ENCODE assay signal across 18 cellular contexts in the genomic region with DNA sequence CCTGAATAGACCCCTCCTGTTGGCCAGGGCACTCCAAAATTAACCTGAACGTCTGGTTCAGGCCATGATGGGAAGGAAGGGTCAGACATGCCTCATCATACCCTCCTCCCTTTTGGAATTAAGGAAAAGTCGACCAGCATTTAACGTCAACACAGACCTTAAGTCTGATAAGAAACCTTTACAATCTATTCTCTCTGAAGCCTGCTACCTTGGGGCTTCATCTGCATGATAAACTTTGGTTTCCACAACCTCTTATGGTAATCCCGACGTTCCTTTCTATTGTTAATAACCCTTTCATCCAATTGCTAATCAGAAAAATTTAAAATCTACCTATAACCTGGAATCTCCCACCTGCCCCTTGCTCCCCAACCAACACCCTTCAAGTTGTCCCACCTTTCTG.
DNase-seq lines count a peak whose midpoint lies in the region; ATAC-seq and TF ChIP-seq lines count a peak whose summit lies in the region.
"Had no signal": no experiment of that assay in that cellular context is flagged by ENCODE, and none has a peak within 500 bp of the region (broad histone marks: within the 10 kb centered on the region; RNA-seq: fewer than 3 reads in every experiment).

No MANE protein-coding gene starts in this region.

- H3K56ac ChIP-seq in H9 (ENCODE audit: insufficient read length, low read depth, low read length), result no peak overlapping the region

- H3K4me1 ChIP-seq in BLaER1 (peaks cover 9% of the 10 kb centered on the region), H9 (ENCODE audit: insufficient read depth, low read length) (peaks cover 6% of the 10 kb centered on the region; the same call in 1 of the 2 replicates)
- H3K4me1 ChIP-seq: HAP-1 had no signal

- no peaks in the 10 kb centered on the region for H3K79me2 ChIP-seq in H9 (ENCODE audit: insufficient read depth, low read length)

- no peak overlapping the region for H3K4ac ChIP-seq in H9 (ENCODE audit: low read depth, low read length)

- H3K23me2 ChIP-seq in H9 (ENCODE audit: insufficient read length, low read depth, low read length, poor library complexity, severe bottlenecking), result no peaks in the 10 kb centered on the region

- H4K20me1 ChIP-seq in BLaER1 (no peaks in the 10 kb centered on the region), H9 (ENCODE audit: control insufficient read depth, insufficient read depth, insufficient read length) (no peaks in the 10 kb centered on the region)
- H4K20me1 ChIP-seq: BLaER1 treated with 17β-estradiol and CSF1 and Interleukin-3, amounts not matched to agents 10 nM and 100 nM had no signal

- peaks cover 20 to 24% of the 10 kb centered on the region in 2 experiments for H3K4me1 Mint-ChIP-seq in H9
- H3K4me1 Mint-ChIP-seq in WTC11, result peaks cover 24% of the 10 kb centered on the region
- H3K4me1 Mint-ChIP-seq: B cell; CD14-positive monocyte; CD8-positive, alpha-beta memory T cell had no signal

- H3K36me3 Mint-ChIP-seq in H9 (ENCODE audit: insufficient read depth in 1 of 3, low read depth in 3 of 3) (peaks cover 3 to 21% (median 6%) of the 10 kb centered on the region in 3 experiments; a peak in 5 of 7 replicates), WTC11 (peaks cover 9% of the 10 kb centered on the region)
- H3K36me3 Mint-ChIP-seq: CD14-positive monocyte had no signal

- H3K27me3 ChIP-seq in BLaER1, result no peaks in the 10 kb centered on the region
- no peaks in the 10 kb centered on the region for H3K27me3 ChIP-seq in H9 (ENCODE audit: insufficient read depth, low read length)
- H3K27me3 ChIP-seq: BLaER1 treated with 17β-estradiol and CSF1 and Interleukin-3, amounts not matched to agents 10 nM and 100 nM had no signal

- H3K9me3 ChIP-seq in BLaER1 (no peaks in the 10 kb centered on the region), H9 (ENCODE audit: control insufficient read depth, low read depth, low read length) (no peaks in the 10 kb centered on the region)
- H3K9me3 ChIP-seq: BLaER1 treated with 17β-estradiol and CSF1 and Interleukin-3, amounts not matched to agents 10 nM and 100 nM; HAP-1 had no signal

- H3K27me3 Mint-ChIP-seq in H9 (ENCODE audit: low read depth) (no peaks in the 10 kb centered on the region), WTC11 (ENCODE audit: low read depth) (no peaks in the 10 kb centered on the region; the same call in 1 of the 2 replicates)
- H3K27me3 Mint-ChIP-seq: B cell; CD4-positive, alpha-beta T cell; CD8-positive, alpha-beta memory T cell had no signal

- no peak overlapping the region for H4K91ac ChIP-seq in H9 (ENCODE audit: insufficient read length, low read depth, low read length)

- H3K4me2 ChIP-seq in BLaER1 (0 out of 2 replicates have a peak overlapping the region, but pooled peaks have one; percentile 19), H9 (ENCODE audit: insufficient read depth, insufficient read length, low read length) (no peak overlapping the region)

- H3T11ph ChIP-seq in H9 (ENCODE audit: low read length), result no peak overlapping the region

- H3K9ac ChIP-seq in BLaER1 (no peak overlapping the region), H9 (ENCODE audit: extremely low read depth, insufficient read length, low read length) (no peak overlapping the region)
- H3K9ac ChIP-seq: BLaER1 treated with 17β-estradiol and CSF1 and Interleukin-3, amounts not matched to agents 10 nM and 100 nM had no signal

- no peak overlapping the region for H2BK5ac ChIP-seq in H9 (ENCODE audit: insufficient read length, low read length)

- H3K23ac ChIP-seq in H9 (ENCODE audit: insufficient read length, low read depth, low read length), result no peak overlapping the region

- no peak overlapping the region for H2BK20ac ChIP-seq in H9 (ENCODE audit: low read depth, low read length, poor library complexity, severe bottlenecking)

- no peak for DNase-seq in H9
- DNase-seq in WTC11 (ENCODE audit: low spot score), result no peak
- DNase-seq in pons (ENCODE audit: low spot score), result no peak
- no peak for DNase-seq in cerebellar cortex (ENCODE audit: low spot score)
- no peak for DNase-seq in activated CD4-positive, alpha-beta T cell treated with anti-CD3 and anti-CD28 coated beads, Interleukin-2, amount 50 U/mL, for 1 hour
- DNase-seq: Calu3; CD4-positive, alpha-beta T cell; CD8-positive, alpha-beta memory T cell; DMS53; DMS79 treated with DMSO at 0.1 percent for 48 hours; GF-D8; HFFc6 had no signal

- H3K4me3 ChIP-seq in BLaER1, result no peak overlapping the region
- H3K4me3 ChIP-seq: BLaER1 treated with 17β-estradiol and CSF1 and Interleukin-3, amounts not matched to agents 10 nM and 100 nM; HAP-1 had no signal

- no peak overlapping the region for H2AFZ ChIP-seq in H9 (ENCODE audit: low read length)

- no peak overlapping the region for H3K18ac ChIP-seq in H9 (ENCODE audit: insufficient read length, low read depth, low read length)

- peak overlapping the region; percentile 46 to 85 (median 59); a peak in 4 of 7 replicates for H3K27ac Mint-ChIP-seq in H9
- peak overlapping the region; percentile 12; the same call in 1 of the 2 replicates for H3K27ac Mint-ChIP-seq in WTC11
- H3K27ac Mint-ChIP-seq: B cell; CD4-positive, alpha-beta T cell; CD8-positive, alpha-beta memory T cell; HFFc6 had no signal

- POLR2A ChIA-PET in WTC11 (lab: Charles Lee), result no interaction called here

- H2AK5ac ChIP-seq in H9 (ENCODE audit: insufficient read length, low read length), result no peak overlapping the region

- no peak overlapping the region for H3K14ac ChIP-seq in H9 (ENCODE audit: insufficient read depth, low read length)

- H3K9me3 Mint-ChIP-seq in H9, result peaks cover 8 to 11% of the 10 kb centered on the region in 2 experiments; a peak in 4 of 5 replicates
- H3K9me3 Mint-ChIP-seq in WTC11, result peaks cover 15% of the 10 kb centered on the region

- no peak for TF ChIP-seq CTCF in H9 (conservative IDR thresholded peaks at IDR 0.05)
- no peak for TF ChIP-seq CTCF in WTC11 (IDR thresholded peaks at IDR 0.05)

- H3K79me1 ChIP-seq in H9 (ENCODE audit: insufficient read depth, low read depth, low read length, poor library complexity, severe bottlenecking), result no peaks in the 10 kb centered on the region

- peak; percentile 63 for ATAC-seq in WTC11

- H4K8ac ChIP-seq in H9 (replicated peaks; ENCODE audit: insufficient read length, low read depth, low read length), result no peak overlapping the region

- no CpG with 5 or more reads among the region's 5 CpGs for WGBS in H9 (ENCODE audit: extremely low coverage, insufficient read length, low lambda C conversion rate)

- CTCF ChIA-PET in WTC11 (lab: Charles Lee), result no interaction called here

- no peaks in the 10 kb centered on the region for H3K36me3 ChIP-seq in BLaER1
- H3K36me3 ChIP-seq: BLaER1 treated with 17β-estradiol and CSF1 and Interleukin-3, amounts not matched to agents 10 nM and 100 nM; HAP-1 had no signal

- H3K27ac ChIP-seq in BLaER1, result no peak overlapping the region
- no peak overlapping the region for H3K27ac ChIP-seq in H9 (ENCODE audit: insufficient read length, low read depth, low read length)
- H3K27ac ChIP-seq: 22Rv1; BLaER1 treated with 17β-estradiol and CSF1 and Interleukin-3, amounts not matched to agents 10 nM and 100 nM had no signal

- no peak overlapping the region for H4K5ac ChIP-seq in H9 (ENCODE audit: insufficient read length, low read depth, low read length)

- no peak overlapping the region for H2BK120ac ChIP-seq in H9 (ENCODE audit: low read depth, low read length, poor library complexity, severe bottlenecking)

- H2BK15ac ChIP-seq in H9 (ENCODE audit: low read depth, low read length), result no peak overlapping the region

- no peak overlapping the region for H2BK12ac ChIP-seq in H9 (ENCODE audit: insufficient read length, low read depth, low read length)

- H3K4me3 Mint-ChIP-seq in H9, result no peak overlapping the region
- H3K4me3 Mint-ChIP-seq in WTC11, result peak overlapping the region; percentile 7; the same call in 1 of the 2 replicates
- H3K4me3 Mint-ChIP-seq: B cell; CD14-positive monocyte; CD4-positive, alpha-beta T cell; CD8-positive, alpha-beta memory T cell; HFFc6 had no signal

TF ChIP-seq in WTC11, 78 proteins besides CTCF, POLR2A, EP300 and RAD21 (continues in another document):
- TF ChIP-seq, protein P1, sequence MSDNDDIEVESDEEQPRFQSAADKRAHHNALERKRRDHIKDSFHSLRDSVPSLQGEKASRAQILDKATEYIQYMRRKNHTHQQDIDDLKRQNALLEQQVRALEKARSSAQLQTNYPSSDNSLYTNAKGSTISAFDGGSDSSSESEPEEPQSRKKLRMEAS (CRISPR knock-in tag; IDR thresholded peaks at IDR 0.05), result no peak
- TF ChIP-seq NFYB (CRISPR knock-in tag; conservative IDR thresholded peaks at IDR 0.05; ENCODE audit: low read depth) (no peak), ZNF396 (CRISPR knock-in tag; IDR thresholded peaks at IDR 0.05; ENCODE audit: borderline replicate concordance) (no peak), ZBTB21 (CRISPR knock-in tag; IDR thresholded peaks at IDR 0.05; ENCODE audit: borderline replicate concordance) (no peak), GTF2I (CRISPR knock-in tag; conservative IDR thresholded peaks at IDR 0.05) (no peak), TP53 (CRISPR knock-in tag; IDR thresholded peaks at IDR 0.05) (no peak)
- TF ChIP-seq, protein P2, sequence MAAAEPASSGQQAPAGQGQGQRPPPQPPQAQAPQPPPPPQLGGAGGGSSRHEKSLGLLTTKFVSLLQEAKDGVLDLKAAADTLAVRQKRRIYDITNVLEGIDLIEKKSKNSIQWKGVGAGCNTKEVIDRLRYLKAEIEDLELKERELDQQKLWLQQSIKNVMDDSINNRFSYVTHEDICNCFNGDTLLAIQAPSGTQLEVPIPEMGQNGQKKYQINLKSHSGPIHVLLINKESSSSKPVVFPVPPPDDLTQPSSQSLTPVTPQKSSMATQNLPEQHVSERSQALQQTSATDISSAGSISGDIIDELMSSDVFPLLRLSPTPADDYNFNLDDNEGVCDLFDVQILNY (CRISPR knock-in tag; IDR thresholded peaks at IDR 0.05), result no peak
